Comparison of ENCODE assay signal across 8 cellular contexts in genomic region chr2:227471924-227472264, GRCh38. TPM values are rescaled to one million over a fixed set of nuclear protein-coding genes. Genes with fewer than 3 reads are reported as not detected.
A peak's percentile ranks its signal among the peaks of the same experiment; 100 is the strongest.
DNase-seq lines count a peak whose midpoint lies in the region; ATAC-seq, FAIRE-seq and TF ChIP-seq lines count a peak whose summit lies in the region.

A gene with protein sequence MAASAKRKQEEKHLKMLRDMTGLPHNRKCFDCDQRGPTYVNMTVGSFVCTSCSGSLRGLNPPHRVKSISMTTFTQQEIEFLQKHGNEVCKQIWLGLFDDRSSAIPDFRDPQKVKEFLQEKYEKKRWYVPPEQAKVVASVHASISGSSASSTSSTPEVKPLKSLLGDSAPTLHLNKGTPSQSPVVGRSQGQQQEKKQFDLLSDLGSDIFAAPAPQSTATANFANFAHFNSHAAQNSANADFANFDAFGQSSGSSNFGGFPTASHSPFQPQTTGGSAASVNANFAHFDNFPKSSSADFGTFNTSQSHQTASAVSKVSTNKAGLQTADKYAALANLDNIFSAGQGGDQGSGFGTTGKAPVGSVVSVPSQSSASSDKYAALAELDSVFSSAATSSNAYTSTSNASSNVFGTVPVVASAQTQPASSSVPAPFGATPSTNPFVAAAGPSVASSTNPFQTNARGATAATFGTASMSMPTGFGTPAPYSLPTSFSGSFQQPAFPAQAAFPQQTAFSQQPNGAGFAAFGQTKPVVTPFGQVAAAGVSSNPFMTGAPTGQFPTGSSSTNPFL (plus strand): TSS chr2:227472156. CDS start chr2:227472422, 266 bp downstream.

- FAIRE-seq in GM12892 (lab: Jason Lieb, UNC), result peak; percentile 92
- FAIRE-seq in urothelium cell line (lab: Jason Lieb, UNC), result peak; percentile 46

- no peaks in the 10 kb centered on the region for H3K27me3 Mint-ChIP-seq in T-helper 17 cell

- DNase-seq in GM12892 (ENCODE audit: insufficient read length), result peak; percentile 86
- peak; percentile 73 for DNase-seq in NCI-H1092 treated with DMSO at 0.1 percent for 48 hours (lab: John Stamatoyannopoulos, UW)
- peak; percentile 76 to 90 (median 77) for DNase-seq in T-helper 17 cell
- peak; percentile 6 to 91 (median 72) for DNase-seq in amygdala (lab: John Stamatoyannopoulos, UW)
- DNase-seq in left ventricle myocardium superior, result peak; percentile 90
- DNase-seq in pulmonary artery endothelial cell (ENCODE audit: low read depth, low spot score), result peak; percentile 29
- peak; percentile 93 for DNase-seq in urothelium cell line (ENCODE audit: low spot score)

- intact Hi-C loops in left ventricle myocardium superior (cut with micrococcal nuclease), result no loop called here

- ATAC-seq in HG02623 (IDR thresholded peaks at IDR 0.05; ENCODE audit: unreplicated experiment) (peak; percentile 80), T-helper 17 cell (peak; percentile 94), left ventricle myocardium superior (peak; percentile 87)

- no peaks in the 10 kb centered on the region for H3K36me3 Mint-ChIP-seq in T-helper 17 cell (ENCODE audit: low read depth)

- peaks cover 28% of the 10 kb centered on the region for H3K4me1 Mint-ChIP-seq in T-helper 17 cell

- H3K27ac Mint-ChIP-seq in T-helper 17 cell, result peak within 1 kb of the TSS; percentile 94

- H3K9me3 ChIP-seq in T-helper 17 cell (ENCODE audit: control insufficient read depth, low read length, poor library complexity, severe bottlenecking), result no peaks in the 10 kb centered on the region

- TF ChIP-seq POLR2A in GM12892 (IDR thresholded peaks at IDR 0.05; ENCODE audit: low read depth, low read length), result peak; percentile 50; the same call in 1 of the 2 replicates

- H3K4me3 Mint-ChIP-seq in T-helper 17 cell, result peak within 1 kb of the TSS; percentile 98

RNA-seq across cellular contexts. Expression of the gene that starts here (rescaled TPM):
- polyA plus RNA-seq in GM12892 (2012; ENCODE audit: missing spikeins), result 68.9 TPM
- total RNA-seq in T-helper 17 cell, result 10 to 100 TPM; 66.6 to 68.3 TPM
- 55.2 TPM for total RNA-seq in left ventricle myocardium superior
- 70.3 and 105 TPM in 2 replicates for total RNA-seq in pulmonary artery endothelial cell

Comparison
In these comparisons a context has a peak if more than half of its experiments do, and no peak if none do; other contexts are left out.
1. Peak in every context shown above with its lines: DNase-seq and ATAC-seq.
2. DNase-seq: peak in every context shown above with its lines; median percentile 93 in urothelium cell line; 90 in left ventricle myocardium superior; 86 in GM12892; 77 in T-helper 17 cell; 73 in NCI-H1092 treated with DMSO at 0.1 percent for 48 hours; 72 in amygdala; 29 in pulmonary artery endothelial cell.